In genomic region chr6:13286185-13286584, GRCh38 we compare ENCODE assay signal across 13 cellular contexts. TPM values are rescaled to one million over a fixed set of nuclear protein-coding genes. Genes with fewer than 3 reads are reported as not detected.
DNase-seq lines count a peak whose midpoint lies in the region; ATAC-seq and FAIRE-seq lines count a peak whose summit lies in the region.
"Had no signal": no experiment of that assay in that cellular context is flagged by ENCODE, and none has a peak within 500 bp of the region (broad histone marks: within the 10 kb centered on the region; RNA-seq: fewer than 3 reads in every experiment).

No MANE protein-coding gene starts in this region.

- ATAC-seq in HG03342 (IDR thresholded peaks at IDR 0.05; ENCODE audit: unreplicated experiment) (peak; percentile 59), T-helper 17 cell (no peak)

- H3K9me3 ChIP-seq in T-helper 17 cell (ENCODE audit: control insufficient read depth, low read length, poor library complexity, severe bottlenecking): no peaks in the 10 kb centered on the region

- peak overlapping the region; percentile 54 for H3K27ac Mint-ChIP-seq in T-helper 17 cell

- FAIRE-seq in frontal cortex (lab: Jason Lieb, UNC): no peak
- FAIRE-seq: A204.1 had no signal

- DNase-seq in SKM-1 treated with dmso at 0.1 percent for 144 hours (lab: John Stamatoyannopoulos, UW; ENCODE audit: unreplicated experiment) (peak; percentile 28), SKM-1 (lab: John Stamatoyannopoulos, UW; ENCODE audit: unreplicated experiment) (no peak), T-helper 17 cell (no peak), frontal cortex (ENCODE audit: low spot score in 2 of 2) (no peak), A172 (ENCODE audit: low spot score) (no peak), T-helper 9 cell (no peak), NCI-H510A treated with DMSO at 0.1 percent for 48 hours (lab: John Stamatoyannopoulos, UW) (no peak)
- DNase-seq: Calu3, mesenchymal stem cell, NCI-H1417, NCI-H524 treated with DMSO at 0.1 percent for 48 hours had no signal

- no peaks in the 10 kb centered on the region for H3K36me3 Mint-ChIP-seq in T-helper 17 cell (ENCODE audit: low read depth)

- H3K4me1 Mint-ChIP-seq in T-helper 17 cell: peaks cover 2% of the 10 kb centered on the region

- H3K4me3 Mint-ChIP-seq in T-helper 17 cell: no peak overlapping the region

- no peaks in the 10 kb centered on the region for H3K27me3 Mint-ChIP-seq in T-helper 17 cell

RNA-seq across cellular contexts. Expression of gene TBC1D7, which starts 42.2 kb away (rescaled TPM):
- total RNA-seq in T-helper 17 cell: 10 to 100 TPM in 1 of 2 donors, 1 to 10 TPM in 1; 9.1 to 12.4 TPM
- 37.5 TPM for total RNA-seq in frontal cortex
- 29.7 and 52.5 TPM in 2 replicates for total RNA-seq in A172 (2014; rRNA removed; shearing (Covaris generic))
